1 cellular context compared by ENCODE assay signal in the genomic region with DNA sequence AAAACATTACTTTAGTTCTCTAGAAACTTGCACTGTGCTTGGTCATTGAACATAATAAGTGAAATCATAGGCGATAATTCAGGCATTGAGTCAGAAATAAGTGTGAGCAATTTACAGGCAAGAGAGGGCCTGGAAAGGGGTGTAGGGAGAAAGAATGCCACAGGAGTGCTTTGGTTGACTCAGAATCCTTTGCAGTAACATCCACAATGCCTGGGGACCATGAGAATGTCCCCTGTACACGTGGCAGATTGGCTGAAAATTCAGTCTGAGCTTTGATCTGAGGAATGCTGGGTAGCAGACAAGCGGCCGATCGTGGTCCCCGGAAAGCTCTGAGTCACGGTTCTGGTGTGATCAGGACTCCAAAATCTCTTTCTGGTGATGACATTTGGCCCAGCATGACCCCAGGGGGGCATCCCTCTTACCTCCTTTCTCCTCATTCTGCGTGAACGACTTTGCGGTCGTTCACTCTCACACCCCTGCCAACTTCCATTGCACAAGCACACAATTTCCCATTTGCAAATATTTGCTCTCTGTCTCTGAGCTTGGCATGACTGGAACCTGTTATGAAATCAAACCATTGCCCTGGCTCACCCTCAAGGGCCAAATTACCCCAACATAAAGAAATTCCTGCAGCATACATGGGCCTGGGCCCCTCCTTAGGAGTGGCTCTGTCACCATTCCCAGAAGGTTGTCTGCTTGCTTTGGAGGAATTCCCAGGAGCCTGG.
TF ChIP-seq lines count a peak whose summit lies in the region.

No MANE protein-coding gene starts in this region.

TF ChIP-seq in HepG2, 621 proteins besides CTCF, POLR2A, EP300 and RAD21 (continued from another document and continues in another):
- TF ChIP-seq, protein P1, sequence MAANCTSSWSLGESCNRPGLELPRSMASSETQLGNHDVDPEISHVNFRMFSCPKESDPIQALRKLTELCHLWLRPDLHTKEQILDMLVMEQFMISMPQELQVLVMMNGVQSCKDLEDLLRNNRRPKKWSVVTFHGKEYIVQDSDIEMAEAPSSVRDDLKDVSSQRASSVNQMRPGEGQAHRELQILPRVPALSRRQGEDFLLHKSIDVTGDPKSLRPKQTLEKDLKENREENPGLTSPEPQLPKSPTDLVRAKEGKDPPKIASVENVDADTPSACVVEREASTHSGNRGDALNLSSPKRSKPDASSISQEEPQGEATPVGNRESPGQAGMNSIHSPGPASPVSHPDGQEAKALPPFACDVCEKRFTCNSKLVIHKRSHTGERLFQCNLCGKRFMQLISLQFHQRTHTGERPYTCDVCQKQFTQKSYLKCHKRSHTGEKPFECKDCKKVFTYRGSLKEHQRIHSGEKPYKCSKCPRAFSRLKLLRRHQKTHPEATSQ (CRISPR knock-in tag; IDR thresholded peaks at IDR 0.05; ENCODE audit: borderline replicate concordance) = peak; percentile 62; the same call in 1 of the 2 replicates
- 0 out of 2 replicates have a peak, but pooled peaks have one; percentile 34 for TF ChIP-seq SALL2 (CRISPR knock-in tag; IDR thresholded peaks at IDR 0.05)
- TF ChIP-seq ZNF235 (CRISPR knock-in tag; IDR thresholded peaks at IDR 0.05; ENCODE audit: borderline replicate concordance) = no peak
- TF ChIP-seq ZNF703 (CRISPR knock-in tag; IDR thresholded peaks at IDR 0.05; ENCODE audit: borderline replicate concordance) = peak; percentile 88
- TF ChIP-seq RAD51 (IDR thresholded peaks at IDR 0.05; ENCODE audit: borderline replicate concordance) = no peak
- no peak for TF ChIP-seq ZNF83 (CRISPR knock-in tag; IDR thresholded peaks at IDR 0.05; ENCODE audit: borderline replicate concordance)
- TF ChIP-seq, protein P2, sequence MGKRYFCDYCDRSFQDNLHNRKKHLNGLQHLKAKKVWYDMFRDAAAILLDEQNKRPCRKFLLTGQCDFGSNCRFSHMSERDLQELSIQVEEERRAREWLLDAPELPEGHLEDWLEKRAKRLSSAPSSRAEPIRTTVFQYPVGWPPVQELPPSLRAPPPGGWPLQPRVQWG (CRISPR knock-in tag; IDR thresholded peaks at IDR 0.05; ENCODE audit: borderline replicate concordance, low read depth) = no peak
- TF ChIP-seq ARID2 (CRISPR knock-in tag; IDR thresholded peaks at IDR 0.05; ENCODE audit: borderline replicate concordance) = peak; percentile 84; the same call in 1 of the 2 replicates
- TF ChIP-seq, protein P3, sequence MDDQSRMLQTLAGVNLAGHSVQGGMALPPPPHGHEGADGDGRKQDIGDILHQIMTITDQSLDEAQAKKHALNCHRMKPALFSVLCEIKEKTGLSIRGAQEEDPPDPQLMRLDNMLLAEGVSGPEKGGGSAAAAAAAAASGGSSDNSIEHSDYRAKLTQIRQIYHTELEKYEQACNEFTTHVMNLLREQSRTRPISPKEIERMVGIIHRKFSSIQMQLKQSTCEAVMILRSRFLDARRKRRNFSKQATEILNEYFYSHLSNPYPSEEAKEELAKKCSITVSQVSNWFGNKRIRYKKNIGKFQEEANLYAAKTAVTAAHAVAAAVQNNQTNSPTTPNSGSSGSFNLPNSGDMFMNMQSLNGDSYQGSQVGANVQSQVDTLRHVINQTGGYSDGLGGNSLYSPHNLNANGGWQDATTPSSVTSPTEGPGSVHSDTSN (CRISPR knock-in tag; IDR thresholded peaks at IDR 0.05; ENCODE audit: borderline replicate concordance) = no peak
- peak; percentile 92; the same call in 1 of the 2 replicates for TF ChIP-seq THYN1 (CRISPR knock-in tag; IDR thresholded peaks at IDR 0.05; ENCODE audit: borderline replicate concordance, low read depth)
- no peak for TF ChIP-seq JARID2 (CRISPR knock-in tag; IDR thresholded peaks at IDR 0.05; ENCODE audit: insufficient replicate concordance)
- TF ChIP-seq, protein P4, sequence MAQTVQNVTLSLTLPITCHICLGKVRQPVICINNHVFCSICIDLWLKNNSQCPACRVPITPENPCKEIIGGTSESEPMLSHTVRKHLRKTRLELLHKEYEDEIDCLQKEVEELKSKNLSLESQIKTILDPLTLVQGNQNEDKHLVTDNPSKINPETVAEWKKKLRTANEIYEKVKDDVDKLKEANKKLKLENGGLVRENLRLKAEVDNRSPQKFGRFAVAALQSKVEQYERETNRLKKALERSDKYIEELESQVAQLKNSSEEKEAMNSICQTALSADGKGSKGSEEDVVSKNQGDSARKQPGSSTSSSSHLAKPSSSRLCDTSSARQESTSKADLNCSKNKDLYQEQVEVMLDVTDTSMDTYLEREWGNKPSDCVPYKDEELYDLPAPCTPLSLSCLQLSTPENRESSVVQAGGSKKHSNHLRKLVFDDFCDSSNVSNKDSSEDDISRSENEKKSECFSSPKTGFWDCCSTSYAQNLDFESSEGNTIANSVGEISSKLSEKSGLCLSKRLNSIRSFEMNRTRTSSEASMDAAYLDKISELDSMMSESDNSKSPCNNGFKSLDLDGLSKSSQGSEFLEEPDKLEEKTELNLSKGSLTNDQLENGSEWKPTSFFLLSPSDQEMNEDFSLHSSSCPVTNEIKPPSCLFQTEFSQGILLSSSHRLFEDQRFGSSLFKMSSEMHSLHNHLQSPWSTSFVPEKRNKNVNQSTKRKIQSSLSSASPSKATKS (CRISPR knock-in tag; IDR thresholded peaks at IDR 0.05) = no peak
- TF ChIP-seq SRY (CRISPR knock-in tag; IDR thresholded peaks at IDR 0.05) = 0 out of 2 replicates have a peak, but pooled peaks have one; percentile 61
- TF ChIP-seq NCOR1 (IDR thresholded peaks at IDR 0.05; ENCODE audit: borderline replicate concordance, low read length) = peak; percentile 93
- TF ChIP-seq, protein P5, sequence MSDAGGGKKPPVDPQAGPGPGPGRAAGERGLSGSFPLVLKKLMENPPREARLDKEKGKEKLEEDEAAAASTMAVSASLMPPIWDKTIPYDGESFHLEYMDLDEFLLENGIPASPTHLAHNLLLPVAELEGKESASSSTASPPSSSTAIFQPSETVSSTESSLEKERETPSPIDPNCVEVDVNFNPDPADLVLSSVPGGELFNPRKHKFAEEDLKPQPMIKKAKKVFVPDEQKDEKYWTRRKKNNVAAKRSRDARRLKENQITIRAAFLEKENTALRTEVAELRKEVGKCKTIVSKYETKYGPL (CRISPR knock-in tag; IDR thresholded peaks at IDR 0.05) = peak; percentile 92
- TF ChIP-seq IKZF1 (IDR thresholded peaks at IDR 0.05) = no peak
- peak; percentile 96 for TF ChIP-seq TBX3 (IDR thresholded peaks at IDR 0.05; ENCODE audit: borderline replicate concordance)
- TF ChIP-seq ZNF780A (CRISPR knock-in tag; IDR thresholded peaks at IDR 0.05) = no peak
- TF ChIP-seq ZNF274 (CRISPR knock-in tag; IDR thresholded peaks at IDR 0.05) = no peak
- peak; percentile 95 for TF ChIP-seq RCOR2 (CRISPR knock-in tag; IDR thresholded peaks at IDR 0.05)
- no peak for TF ChIP-seq ZNF329 (CRISPR knock-in tag; IDR thresholded peaks at IDR 0.05; ENCODE audit: low read depth)
- TF ChIP-seq, protein P6, sequence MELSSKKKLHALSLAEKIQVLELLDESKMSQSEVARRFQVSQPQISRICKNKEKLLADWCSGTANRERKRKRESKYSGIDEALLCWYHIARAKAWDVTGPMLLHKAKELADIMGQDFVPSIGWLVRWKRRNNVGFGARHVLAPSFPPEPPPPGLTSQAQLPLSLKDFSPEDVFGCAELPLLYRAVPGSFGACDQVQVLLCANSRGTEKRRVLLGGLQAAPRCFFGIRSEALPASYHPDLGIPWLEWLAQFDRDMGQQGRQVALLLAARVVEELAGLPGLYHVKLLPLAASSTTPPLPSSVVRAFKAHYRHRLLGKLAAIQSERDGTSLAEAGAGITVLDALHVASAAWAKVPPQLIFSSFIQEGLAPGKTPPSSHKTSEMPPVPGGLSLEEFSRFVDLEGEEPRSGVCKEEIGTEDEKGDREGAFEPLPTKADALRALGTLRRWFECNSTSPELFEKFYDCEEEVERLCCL (CRISPR knock-in tag; IDR thresholded peaks at IDR 0.05; ENCODE audit: borderline replicate concordance) = no peak
- TF ChIP-seq ZNF616 (CRISPR knock-in tag; IDR thresholded peaks at IDR 0.05; ENCODE audit: low read depth) = no peak
- peak; percentile 60; the same call in 1 of the 2 replicates for TF ChIP-seq SIN3A (IDR thresholded peaks at IDR 0.05; ENCODE audit: borderline replicate concordance, low read depth, low read length)
- no peak for TF ChIP-seq SOX6 (IDR thresholded peaks at IDR 0.05)
- TF ChIP-seq SOX6 (CRISPR knock-in tag; IDR thresholded peaks at IDR 0.05) = peak; percentile 95
- TF ChIP-seq MAFF (IDR thresholded peaks at IDR 0.05; ENCODE audit: low read depth, low read length) = peak; percentile 31; the same call in 1 of the 2 replicates
- TF ChIP-seq MAFK (conservative IDR thresholded peaks at IDR 0.05 in 1 of 2, IDR thresholded peaks at IDR 0.05 in 1 of 2; ENCODE audit: low read length in 2 of 2) = no peak; a peak in 1 of 4 replicates
- no peak for TF ChIP-seq GLI4 (CRISPR knock-in tag; IDR thresholded peaks at IDR 0.05; ENCODE audit: borderline replicate concordance)
- TF ChIP-seq ZNF543 (CRISPR knock-in tag; IDR thresholded peaks at IDR 0.05) = peak; percentile 50; the same call in 1 of the 2 replicates
- TF ChIP-seq ZNF496 (CRISPR knock-in tag; IDR thresholded peaks at IDR 0.05; ENCODE audit: insufficient replicate concordance) = no peak
- TF ChIP-seq SMYD3 (CRISPR knock-in tag; IDR thresholded peaks at IDR 0.05) = peak; percentile 90
- peak; percentile 75; the same call in 1 of the 2 replicates for TF ChIP-seq MIER3 (CRISPR knock-in tag; IDR thresholded peaks at IDR 0.05; ENCODE audit: borderline replicate concordance)
- no peak for TF ChIP-seq PAWR (CRISPR knock-in tag; IDR thresholded peaks at IDR 0.05; ENCODE audit: borderline replicate concordance)
- TF ChIP-seq ZNF678 (CRISPR knock-in tag; IDR thresholded peaks at IDR 0.05) = no peak; the same call in 1 of the 2 replicates
- peak; percentile 55; the same call in 1 of the 2 replicates for TF ChIP-seq ZNF724P (CRISPR knock-in tag; IDR thresholded peaks at IDR 0.05; ENCODE audit: borderline replicate concordance)
- TF ChIP-seq TEAD3 (CRISPR knock-in tag; optimal IDR thresholded peaks at IDR 0.05; ENCODE audit: borderline replicate concordance) = peak; percentile 80
- peak; percentile 78 for TF ChIP-seq HDAC1 (CRISPR knock-in tag; IDR thresholded peaks at IDR 0.05)
- TF ChIP-seq ZNF350 (CRISPR knock-in tag; IDR thresholded peaks at IDR 0.05; ENCODE audit: borderline replicate concordance, low read depth) = peak; percentile 91; the same call in 1 of the 2 replicates
- TF ChIP-seq, protein P7, sequence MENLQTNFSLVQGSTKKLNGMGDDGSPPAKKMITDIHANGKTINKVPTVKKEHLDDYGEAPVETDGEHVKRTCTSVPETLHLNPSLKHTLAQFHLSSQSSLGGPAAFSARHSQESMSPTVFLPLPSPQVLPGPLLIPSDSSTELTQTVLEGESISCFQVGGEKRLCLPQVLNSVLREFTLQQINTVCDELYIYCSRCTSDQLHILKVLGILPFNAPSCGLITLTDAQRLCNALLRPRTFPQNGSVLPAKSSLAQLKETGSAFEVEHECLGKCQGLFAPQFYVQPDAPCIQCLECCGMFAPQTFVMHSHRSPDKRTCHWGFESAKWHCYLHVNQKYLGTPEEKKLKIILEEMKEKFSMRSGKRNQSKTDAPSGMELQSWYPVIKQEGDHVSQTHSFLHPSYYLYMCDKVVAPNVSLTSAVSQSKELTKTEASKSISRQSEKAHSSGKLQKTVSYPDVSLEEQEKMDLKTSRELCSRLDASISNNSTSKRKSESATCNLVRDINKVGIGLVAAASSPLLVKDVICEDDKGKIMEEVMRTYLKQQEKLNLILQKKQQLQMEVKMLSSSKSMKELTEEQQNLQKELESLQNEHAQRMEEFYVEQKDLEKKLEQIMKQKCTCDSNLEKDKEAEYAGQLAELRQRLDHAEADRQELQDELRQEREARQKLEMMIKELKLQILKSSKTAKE (CRISPR knock-in tag; IDR thresholded peaks at IDR 0.05; ENCODE audit: borderline replicate concordance) = peak; percentile 98
- TF ChIP-seq KAT7 (CRISPR knock-in tag; IDR thresholded peaks at IDR 0.05; ENCODE audit: borderline replicate concordance) = no peak
- TF ChIP-seq, protein P8, sequence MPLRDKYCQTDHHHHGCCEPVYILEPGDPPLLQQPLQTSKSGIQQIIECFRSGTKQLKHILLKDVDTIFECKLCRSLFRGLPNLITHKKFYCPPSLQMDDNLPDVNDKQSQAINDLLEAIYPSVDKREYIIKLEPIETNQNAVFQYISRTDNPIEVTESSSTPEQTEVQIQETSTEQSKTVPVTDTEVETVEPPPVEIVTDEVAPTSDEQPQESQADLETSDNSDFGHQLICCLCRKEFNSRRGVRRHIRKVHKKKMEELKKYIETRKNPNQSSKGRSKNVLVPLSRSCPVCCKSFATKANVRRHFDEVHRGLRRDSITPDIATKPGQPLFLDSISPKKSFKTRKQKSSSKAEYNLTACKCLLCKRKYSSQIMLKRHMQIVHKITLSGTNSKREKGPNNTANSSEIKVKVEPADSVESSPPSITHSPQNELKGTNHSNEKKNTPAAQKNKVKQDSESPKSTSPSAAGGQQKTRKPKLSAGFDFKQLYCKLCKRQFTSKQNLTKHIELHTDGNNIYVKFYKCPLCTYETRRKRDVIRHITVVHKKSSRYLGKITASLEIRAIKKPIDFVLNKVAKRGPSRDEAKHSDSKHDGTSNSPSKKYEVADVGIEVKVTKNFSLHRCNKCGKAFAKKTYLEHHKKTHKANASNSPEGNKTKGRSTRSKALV (CRISPR knock-in tag; IDR thresholded peaks at IDR 0.05) = peak; percentile 86
- TF ChIP-seq, protein P9, sequence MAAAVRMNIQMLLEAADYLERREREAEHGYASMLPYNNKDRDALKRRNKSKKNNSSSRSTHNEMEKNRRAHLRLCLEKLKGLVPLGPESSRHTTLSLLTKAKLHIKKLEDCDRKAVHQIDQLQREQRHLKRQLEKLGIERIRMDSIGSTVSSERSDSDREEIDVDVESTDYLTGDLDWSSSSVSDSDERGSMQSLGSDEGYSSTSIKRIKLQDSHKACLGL (CRISPR knock-in tag; IDR thresholded peaks at IDR 0.05) = no peak
- no peak for TF ChIP-seq ZNF33B (CRISPR knock-in tag; IDR thresholded peaks at IDR 0.05)
- TF ChIP-seq, protein P10, sequence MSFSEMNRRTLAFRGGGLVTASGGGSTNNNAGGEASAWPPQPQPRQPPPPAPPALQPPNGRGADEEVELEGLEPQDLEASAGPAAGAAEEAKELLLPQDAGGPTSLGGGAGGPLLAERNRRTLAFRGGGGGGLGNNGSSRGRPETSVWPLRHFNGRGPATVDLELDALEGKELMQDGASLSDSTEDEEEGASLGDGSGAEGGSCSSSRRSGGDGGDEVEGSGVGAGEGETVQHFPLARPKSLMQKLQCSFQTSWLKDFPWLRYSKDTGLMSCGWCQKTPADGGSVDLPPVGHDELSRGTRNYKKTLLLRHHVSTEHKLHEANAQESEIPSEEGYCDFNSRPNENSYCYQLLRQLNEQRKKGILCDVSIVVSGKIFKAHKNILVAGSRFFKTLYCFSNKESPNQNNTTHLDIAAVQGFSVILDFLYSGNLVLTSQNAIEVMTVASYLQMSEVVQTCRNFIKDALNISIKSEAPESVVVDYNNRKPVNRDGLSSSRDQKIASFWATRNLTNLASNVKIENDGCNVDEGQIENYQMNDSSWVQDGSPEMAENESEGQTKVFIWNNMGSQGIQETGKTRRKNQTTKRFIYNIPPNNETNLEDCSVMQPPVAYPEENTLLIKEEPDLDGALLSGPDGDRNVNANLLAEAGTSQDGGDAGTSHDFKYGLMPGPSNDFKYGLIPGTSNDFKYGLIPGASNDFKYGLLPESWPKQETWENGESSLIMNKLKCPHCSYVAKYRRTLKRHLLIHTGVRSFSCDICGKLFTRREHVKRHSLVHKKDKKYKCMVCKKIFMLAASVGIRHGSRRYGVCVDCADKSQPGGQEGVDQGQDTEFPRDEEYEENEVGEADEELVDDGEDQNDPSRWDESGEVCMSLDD (CRISPR knock-in tag; IDR thresholded peaks at IDR 0.05; ENCODE audit: borderline replicate concordance) = peak; percentile 75
